ENCODE assay signal across 26 cellular contexts in genomic region chr12:72433298-72433697, GRCh38.
A peak's percentile ranks its signal among the peaks of the same experiment; 100 is the strongest.
DNase-seq lines count a peak whose midpoint lies in the region; ATAC-seq, FAIRE-seq and TF ChIP-seq lines count a peak whose summit lies in the region.
"Had no signal": no experiment of that assay in that cellular context is flagged by ENCODE, and none has a peak within 500 bp of the region (broad histone marks: within the 10 kb centered on the region; RNA-seq: fewer than 3 reads in every experiment).

No MANE protein-coding gene starts in this region.

- no peaks in the 10 kb centered on the region for H3K79me2 ChIP-seq in hepatocyte

- no peaks in the 10 kb centered on the region for H3K27me3 Mint-ChIP-seq in nephron progenitor cell (ENCODE audit: low read depth, poor library complexity)
- H3K27me3 Mint-ChIP-seq: CD4-positive, alpha-beta T cell; CD8-positive, alpha-beta memory T cell had no signal

- H3K4me3 Mint-ChIP-seq in nephron progenitor cell = no peak overlapping the region
- H3K4me3 Mint-ChIP-seq: CD14-positive monocyte; CD4-positive, alpha-beta T cell; CD8-positive, alpha-beta memory T cell; HFFc6 had no signal

- 24 to 41% methylated on average over 1 of the region's 1 CpG for WGBS in body of pancreas, 2 donors
- 76% methylated on average over 1 of the region's 1 CpG for WGBS in hepatocyte (ENCODE audit: low lambda C conversion rate, missing lambda C conversion rate)
- WGBS in transverse colon (ENCODE audit: low coverage in 1 of 2), 2 donors = 52% methylated on average over 1 of the region's 1 CpG; no CpG with 5 or more reads in 1 of the 2 donors

- peaks cover 5% of the 10 kb centered on the region for H3K9me3 Mint-ChIP-seq in nephron progenitor cell
- H3K9me3 Mint-ChIP-seq: HFFc6 had no signal

- TF ChIP-seq CTCF in body of pancreas (IDR thresholded peaks at IDR 0.05) (no peak), hepatocyte (IDR thresholded peaks at IDR 0.05; ENCODE audit: poor library complexity) (no peak), mucosa of descending colon (IDR thresholded peaks at IDR 0.05) (no peak), transverse colon (IDR thresholded peaks at IDR 0.05) (no peak), nephron progenitor cell (IDR thresholded peaks at IDR 0.05) (no peak)

- peak overlapping the region; percentile 65 for H3K4me2 ChIP-seq in hepatocyte
- H3K4me2 ChIP-seq: A549; BLaER1 treated with 17β-estradiol and CSF1 and Interleukin-3, amounts not matched to agents 10 nM and 100 nM had no signal

- no peak for FAIRE-seq in urothelium cell line (lab: Jason Lieb, UNC)
- FAIRE-seq: A549, D721Med, GM12878, H54 had no signal

- peaks cover 17% of the 10 kb centered on the region for H3K4me1 ChIP-seq in body of pancreas
- H3K4me1 ChIP-seq in hepatocyte (ENCODE audit: insufficient read depth) = peaks cover 5% of the 10 kb centered on the region
- H3K4me1 ChIP-seq in mucosa of descending colon (ENCODE audit: low read depth) = peaks cover 9% of the 10 kb centered on the region
- H3K4me1 ChIP-seq in transverse colon = peaks cover 0 to 20% (median 7%) of the 10 kb centered on the region in 4 donors
- H3K4me1 ChIP-seq: A549; BE2C; BLaER1 treated with 17β-estradiol and CSF1 and Interleukin-3, amounts not matched to agents 10 nM and 100 nM; HAP-1 had no signal

- H3K4me1 Mint-ChIP-seq in nephron progenitor cell = no peaks in the 10 kb centered on the region
- H3K4me1 Mint-ChIP-seq: CD14-positive monocyte; CD8-positive, alpha-beta memory T cell had no signal

- peak in 2 of 4 donors; percentile 9 to 39 for DNase-seq in body of pancreas
- DNase-seq in hepatocyte (ENCODE audit: low spot score) = no peak
- DNase-seq in mucosa of descending colon = peak in 1 of 3 donors; percentile 32
- DNase-seq in transverse colon = peak; percentile 26
- no peak for DNase-seq in urothelium cell line (ENCODE audit: low spot score)
- DNase-seq in nephron progenitor cell = no peak
- no peak for DNase-seq in caudate nucleus (lab: John Stamatoyannopoulos, UW)
- DNase-seq: 8988T; ACHN; AML-193; BE2C; CD4-positive, alpha-beta T cell; CD8-positive, alpha-beta memory T cell; DMS 273 treated with DMSO at 0.1 percent for 48 hours; DMS79; EL; GDM1; GOT3; HFFc6 had no signal

- H3K4me3 ChIP-seq in body of pancreas (no peak overlapping the region), hepatocyte (no peak overlapping the region), mucosa of descending colon (no peak overlapping the region), transverse colon (peak overlapping the region in 2 of 4 donors; percentile 18 to 31)
- H3K4me3 ChIP-seq: A549; BLaER1 treated with 17β-estradiol and CSF1 and Interleukin-3, amounts not matched to agents 10 nM and 100 nM; GM12878; HAP-1 had no signal

- in situ Hi-C loops in transverse colon (cut with MboI; ENCODE audit: low pct_ligation_motif_present in 1 of 4, low pct_unique_long_range_greater_than_20kb in 1 of 4, low sequenced_read_pairs in 3 of 4) = no loop called here

- H3K27me3 ChIP-seq in body of pancreas (no peaks in the 10 kb centered on the region), hepatocyte (no peaks in the 10 kb centered on the region), transverse colon (no peaks in the 10 kb centered on the region)
- H3K27me3 ChIP-seq: BE2C; BLaER1 treated with 17β-estradiol and CSF1 and Interleukin-3, amounts not matched to agents 10 nM and 100 nM had no signal

- ATAC-seq in body of pancreas (no peak), mucosa of descending colon (peak; percentile 75)
- ATAC-seq: A549, GM12878 had no signal

- H3K9me3 ChIP-seq in body of pancreas = no peaks in the 10 kb centered on the region
- no peaks in the 10 kb centered on the region for H3K9me3 ChIP-seq in hepatocyte (ENCODE audit: low read depth)
- no peaks in the 10 kb centered on the region for H3K9me3 ChIP-seq in mucosa of descending colon
- peaks cover 0 to 6% of the 10 kb centered on the region in 2 donors for H3K9me3 ChIP-seq in transverse colon
- H3K9me3 ChIP-seq: A549; BE2C; BLaER1 treated with 17β-estradiol and CSF1 and Interleukin-3, amounts not matched to agents 10 nM and 100 nM; HAP-1 had no signal

- no peaks in the 10 kb centered on the region for H3K9me2 ChIP-seq in hepatocyte (replicated peaks; ENCODE audit: insufficient read depth)

- TF ChIP-seq POLR2A in body of pancreas (IDR thresholded peaks at IDR 0.05) (peak in 1 of 3 donors; percentile 3), transverse colon (IDR thresholded peaks at IDR 0.05) (no peak)

- intact Hi-C loops in body of pancreas (cut with DNase I) = no loop called here
- intact Hi-C loops in mucosa of descending colon (cut with DNase I, micrococcal nuclease) = no loop called here
- intact Hi-C loops in transverse colon (cut with DNase I; ENCODE audit: low total_unique reads) = no loop called here

- TF ChIP-seq EP300 in transverse colon (IDR thresholded peaks at IDR 0.05; ENCODE audit: low read depth) = no peak

- no peak overlapping the region for H2AFZ ChIP-seq in hepatocyte

- no peaks in the 10 kb centered on the region for H3K36me3 ChIP-seq in body of pancreas (replicated peaks in 1 of 2; ENCODE audit: insufficient read depth in 1 of 2, low read depth in 2 of 2)
- no peaks in the 10 kb centered on the region for H3K36me3 ChIP-seq in hepatocyte (replicated peaks; ENCODE audit: insufficient read depth, low read depth)
- no peaks in the 10 kb centered on the region for H3K36me3 ChIP-seq in mucosa of descending colon (ENCODE audit: low read depth)
- H3K36me3 ChIP-seq in transverse colon = no peaks in the 10 kb centered on the region
- H3K36me3 ChIP-seq: BE2C; BLaER1 treated with 17β-estradiol and CSF1 and Interleukin-3, amounts not matched to agents 10 nM and 100 nM; HAP-1 had no signal

- H3K36me3 Mint-ChIP-seq in nephron progenitor cell (ENCODE audit: low read depth) = no peaks in the 10 kb centered on the region
- H3K36me3 Mint-ChIP-seq: CD14-positive monocyte; CD8-positive, alpha-beta memory T cell had no signal

- H3K27ac ChIP-seq in body of pancreas = peak overlapping the region; percentile 15 to 83 (median 79)
- H3K27ac ChIP-seq in hepatocyte = no peak overlapping the region
- H3K27ac ChIP-seq in transverse colon = peak overlapping the region in 3 of 4 donors; percentile 73 to 75 (median 73)
- H3K27ac ChIP-seq in caudate nucleus (ENCODE audit: low read depth, low read length) = no peak overlapping the region
- H3K27ac ChIP-seq: A549; BLaER1 treated with 17β-estradiol and CSF1 and Interleukin-3, amounts not matched to agents 10 nM and 100 nM had no signal

- H3K27ac Mint-ChIP-seq in nephron progenitor cell = no peak overlapping the region
- H3K27ac Mint-ChIP-seq: CD14-positive monocyte; CD4-positive, alpha-beta T cell; CD8-positive, alpha-beta memory T cell; HFFc6 had no signal

- H4K20me1 ChIP-seq in hepatocyte (ENCODE audit: insufficient read depth, poor library complexity, severe bottlenecking) = no peaks in the 10 kb centered on the region
- H4K20me1 ChIP-seq: BLaER1 treated with 17β-estradiol and CSF1 and Interleukin-3, amounts not matched to agents 10 nM and 100 nM had no signal

Comparison
In these comparisons a context has a peak if more than half of its experiments do, and no peak if none do; other contexts are left out.
1. H3K27ac ChIP-seq: peak in body of pancreas (4 of 4) and transverse colon (3 of 4); none in hepatocyte (single experiment) and caudate nucleus (single experiment).